Comparison of ENCODE assay signal across 1 cellular context in genomic region chr21:36004441-36004840, GRCh38.
TF ChIP-seq lines count a peak whose summit lies in the region.

No MANE protein-coding gene starts in this region.

TF ChIP-seq in GM23338, 12 proteins besides CTCF, POLR2A, EP300 and RAD21 (continued from another document):
- no peak for TF ChIP-seq ZNF462 (CRISPR knock-in tag; IDR thresholded peaks at IDR 0.05)
- TF ChIP-seq ETS1 (IDR thresholded peaks at IDR 0.05): no peak
- no peak for TF ChIP-seq POLR2AphosphoS5 (IDR thresholded peaks at IDR 0.05; ENCODE audit: low read depth)
- TF ChIP-seq ZNF331 (CRISPR knock-in tag; IDR thresholded peaks at IDR 0.05; ENCODE audit: low read depth): no peak
- TF ChIP-seq CREB1 (CRISPR knock-in tag; IDR thresholded peaks at IDR 0.05; ENCODE audit: low read depth): no peak
- TF ChIP-seq EZH2 (IDR thresholded peaks at IDR 0.05; ENCODE audit: low read depth, unreplicated experiment): no peak
TF ChIP-seq in GM23338: peak in this region for 0.
